In the genomic region with DNA sequence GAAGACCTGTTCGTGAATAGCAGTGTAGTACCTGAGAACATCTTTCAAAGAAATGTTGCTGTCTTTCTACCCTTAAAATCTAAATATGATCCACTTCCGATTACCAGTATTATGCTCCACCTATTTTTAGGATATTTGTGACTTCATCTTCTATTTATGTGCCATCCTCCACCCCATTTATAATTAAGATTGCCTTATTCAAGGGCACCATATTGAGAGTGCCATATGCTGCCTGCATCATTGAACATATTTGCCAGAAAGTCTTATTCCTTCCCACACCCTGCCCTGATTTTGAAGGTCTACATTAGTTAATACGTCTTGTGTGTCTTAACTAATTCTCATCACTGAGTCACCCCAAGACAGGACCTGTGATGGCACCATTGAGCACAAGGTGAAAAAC, we compare ENCODE assay signal across 18 cellular contexts.
"Had no signal": no experiment of that assay in that cellular context is flagged by ENCODE, and none has a peak within 500 bp of the region (broad histone marks: within the 10 kb centered on the region; RNA-seq: fewer than 3 reads in every experiment).

No MANE protein-coding gene starts in this region.

- DNase-seq: KBM-7, MV-4-11, NCI-H1048, NCI-H1105, NCI-H1417, NCI-H1436 treated with DMSO at 0.1 percent for 48 hours, NCI-H187 treated with DMSO at 0.1 percent for 48 hours, NCI-H2029 treated with DMSO at 0.1 percent for 48 hours, NCI-H226, NCI-H524 treated with DMSO at 0.1 percent for 48 hours, NCI-H69, NCI-H774, PC-3, SHP77, SK-N-SH, SW 1271, T-cell had no signal

- ATAC-seq: Panc1, PC-3, T-cell had no signal
